Comparison of ENCODE assay signal across 26 cellular contexts in the genomic region with DNA sequence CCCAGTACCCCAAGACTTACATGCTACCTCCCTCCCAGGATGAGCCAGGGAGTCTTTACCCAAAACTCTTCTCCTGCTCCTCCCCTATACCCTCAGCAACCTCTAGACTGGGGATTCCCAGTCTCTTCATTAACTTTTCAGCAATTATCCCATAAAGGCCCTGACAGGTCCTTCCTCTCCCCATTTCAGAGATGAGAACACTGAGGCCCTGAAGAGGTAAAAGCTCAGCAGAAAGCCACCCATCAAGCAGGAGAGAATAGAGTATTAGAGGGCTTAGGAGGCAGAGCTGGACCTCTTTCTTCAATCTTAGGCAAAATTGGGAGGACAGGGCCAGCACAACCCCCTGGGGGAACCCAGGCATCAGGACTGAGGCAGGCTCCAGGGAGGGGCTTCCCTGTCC. TPM values are rescaled to one million over a fixed set of nuclear protein-coding genes. Genes with fewer than 3 reads are reported as not detected.
"Had no signal": no experiment of that assay in that cellular context is flagged by ENCODE, and none has a peak within 500 bp of the region (broad histone marks: within the 10 kb centered on the region; RNA-seq: fewer than 3 reads in every experiment).

No MANE protein-coding gene starts in this region.

- H3K4me1 ChIP-seq: left lung, prostate gland had no signal

- H3K36me3 ChIP-seq: gastroesophageal sphincter, heart right ventricle, left lung, neural progenitor cell, prostate gland, right atrium auricular region, sigmoid colon, stomach, thyroid gland had no signal

- ATAC-seq: effector memory CD8-positive, alpha-beta T cell; gastroesophageal sphincter; heart right ventricle; left cardiac atrium; left lung; mucosa of descending colon; stimulated activated effector memory CD8-positive, alpha-beta T cell treated with anti-CD3 and anti-CD28 coated beads, Interleukin-12 subunit alpha, Interleukin-12 subunit beta, amount 100 ng/mL, for 72 hours had no signal

- H3K4me2 ChIP-seq: neural progenitor cell had no signal

- H3K4me3 ChIP-seq: gastroesophageal sphincter, heart right ventricle, left lung, mucosa of descending colon, neural progenitor cell, prostate gland, right atrium auricular region, sigmoid colon, stomach, thyroid gland had no signal

- FAIRE-seq: endometrium, islet of Langerhans had no signal

- H3K9me3 ChIP-seq: gastroesophageal sphincter, heart right ventricle, left lung, mucosa of descending colon, prostate gland, right atrium auricular region, sigmoid colon, stomach, thyroid gland had no signal

- H2AFZ ChIP-seq: neural progenitor cell had no signal

- H3K27ac ChIP-seq: gastroesophageal sphincter, neural progenitor cell, prostate gland, right atrium auricular region, sigmoid colon, thyroid gland had no signal

- DNase-seq: cortex of kidney; effector memory CD8-positive, alpha-beta T cell; glutamatergic neuron; heart right ventricle; hippocampal formation; left cardiac atrium; left lung; mammary epithelial cell; mucosa of descending colon; naive B cell; sigmoid colon; stimulated activated CD4-positive, alpha-beta T cell treated with anti-CD3 and anti-CD28 coated beads, Interleukin-2, amount 100 ng/mL, for 24 hours; stimulated activated CD4-positive, alpha-beta T cell treated with anti-CD3 and anti-CD28 coated beads, Interleukin-4, amount 100 ng/mL, for 24 hours; stimulated activated naive CD4-positive, alpha-beta T cell treated with Interleukin-2 at 50 U/mL for 16 hours; stomach; thyroid gland had no signal

- H3K9ac ChIP-seq: neural progenitor cell had no signal

RNA-seq across cellular contexts. Expression of a gene that starts 25.4 kb away (rescaled TPM):
- total RNA-seq: left cardiac atrium, lower leg skin, skeletal muscle tissue, stomach, urinary bladder had no signal
